ENCODE assay signal across 19 cellular contexts in the genomic region with DNA sequence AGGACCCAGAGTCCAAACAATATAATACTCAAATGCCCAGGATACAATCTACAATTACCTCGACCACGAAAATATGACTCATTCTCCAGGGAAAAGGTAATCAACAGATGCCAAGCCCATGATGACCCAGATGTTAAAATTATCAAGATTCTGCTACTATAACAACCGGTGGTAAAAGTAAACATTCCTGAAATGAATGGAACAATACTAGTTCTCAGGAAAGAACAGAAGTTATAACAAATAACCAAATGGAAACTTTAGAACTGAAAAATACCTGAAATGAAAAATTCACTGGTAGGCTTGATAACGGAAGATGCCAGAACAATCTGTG. TPM values are rescaled to one million over a fixed set of nuclear protein-coding genes. Genes with fewer than 3 reads are reported as not detected.
DNase-seq lines count a peak whose midpoint lies in the region; ATAC-seq lines count a peak whose summit lies in the region.
"Had no signal": no experiment of that assay in that cellular context is flagged by ENCODE, and none has a peak within 500 bp of the region (broad histone marks: within the 10 kb centered on the region; RNA-seq: fewer than 3 reads in every experiment).

No MANE protein-coding gene starts in this region.

- H3K9me3 ChIP-seq in adipocyte (ENCODE audit: control insufficient read depth, low read length) (no peaks in the 10 kb centered on the region), subcutaneous abdominal adipose tissue (ENCODE audit: control insufficient read depth in 5 of 5, low read length in 5 of 5) (no peaks in the 10 kb centered on the region)
- no peaks in the 10 kb centered on the region for H3K9me3 ChIP-seq in CD4-positive, alpha-beta memory T cell (ENCODE audit: control insufficient read depth in 1 of 2, low read length in 2 of 2)
- H3K9me3 ChIP-seq: suprapubic skin had no signal

- intact Hi-C loops in CD4-positive, alpha-beta memory T cell (cut with micrococcal nuclease): no loop called here

- H3K27me3 ChIP-seq in adipocyte (replicated peaks; ENCODE audit: control insufficient read depth, insufficient read depth, low read length): peaks cover 2% of the 10 kb centered on the region
- H3K27me3 ChIP-seq in subcutaneous abdominal adipose tissue (ENCODE audit: control insufficient read depth in 5 of 5, insufficient read depth in 4 of 5, low read length in 5 of 5): no peaks in the 10 kb centered on the region
- no peaks in the 10 kb centered on the region for H3K27me3 ChIP-seq in CD4-positive, alpha-beta memory T cell (ENCODE audit: insufficient read depth, low read length)
- H3K27me3 ChIP-seq: suprapubic skin had no signal

- H3K4me1 ChIP-seq in adipocyte (ENCODE audit: control insufficient read depth, insufficient read depth, low read length): peaks cover 6% of the 10 kb centered on the region
- peaks cover 0 to 19% (median 7%) of the 10 kb centered on the region in 5 donors for H3K4me1 ChIP-seq in subcutaneous abdominal adipose tissue (ENCODE audit: control insufficient read depth in 5 of 5, insufficient read depth in 5 of 5, low read length in 5 of 5)
- no peaks in the 10 kb centered on the region for H3K4me1 ChIP-seq in CD4-positive, alpha-beta memory T cell (ENCODE audit: insufficient read depth, low read length)

- no peaks in the 10 kb centered on the region for H3K4me1 Mint-ChIP-seq in CD4-positive, alpha-beta memory T cell
- H3K4me1 Mint-ChIP-seq: activated naive CD8-positive, alpha-beta T cell treated with anti-CD3 and anti-CD28 coated beads for 36 hours; nephron had no signal

- CTCF ChIA-PET in CD4-positive, alpha-beta memory T cell (lab: Charles Lee; ENCODE audit: partially characterized antibody): no interaction called here

- H3K9me3 Mint-ChIP-seq in CD4-positive, alpha-beta memory T cell: no peaks in the 10 kb centered on the region
- H3K9me3 Mint-ChIP-seq: activated naive CD8-positive, alpha-beta T cell treated with anti-CD3 and anti-CD28 coated beads for 36 hours; nephron had no signal

- H3K9ac ChIP-seq in adipocyte (ENCODE audit: low read length) (no peak overlapping the region), subcutaneous abdominal adipose tissue (ENCODE audit: low read length in 5 of 5) (no peak overlapping the region)

- peaks cover 0 to 2% of the 10 kb centered on the region in 2 donors for H3K27me3 Mint-ChIP-seq in CD4-positive, alpha-beta memory T cell
- H3K27me3 Mint-ChIP-seq: activated naive CD8-positive, alpha-beta T cell treated with anti-CD3 and anti-CD28 coated beads for 36 hours had no signal

- H3K27ac Mint-ChIP-seq in CD4-positive, alpha-beta memory T cell: no peak overlapping the region
- H3K27ac Mint-ChIP-seq: activated naive CD8-positive, alpha-beta T cell treated with anti-CD3 and anti-CD28 coated beads for 36 hours; nephron had no signal

- DNase-seq in DMS 273 (lab: John Stamatoyannopoulos, UW; ENCODE audit: unreplicated experiment): peak; percentile 56
- no peak for DNase-seq in DMS 273 treated with DMSO at 0.1 percent for 48 hours (lab: John Stamatoyannopoulos, UW)
- peak; percentile 30 for DNase-seq in adipocyte (ENCODE audit: low read depth)
- DNase-seq in glomerular endothelial cell (ENCODE audit: extremely low read depth, low read depth, low spot score): peak; percentile 5
- DNase-seq in DMS153 (lab: John Stamatoyannopoulos, UW): no peak
- no peak for DNase-seq in CD4-positive, alpha-beta memory T cell
- DNase-seq: activated CD8-positive, alpha-beta memory T cell treated with anti-CD3 and anti-CD28 coated beads, Interleukin-2, amount 50 U/mL, for 4 hours; activated naive CD8-positive, alpha-beta T cell treated with anti-CD3 and anti-CD28 coated beads for 36 hours; NCI-H1092 treated with DMSO at 0.1 percent for 48 hours; NCI-H524 treated with DMSO at 0.1 percent for 48 hours; SIG-M5 had no signal

- POLR2A ChIA-PET in CD4-positive, alpha-beta memory T cell (lab: Charles Lee; ENCODE audit: partially characterized antibody): no interaction called here

- no peak overlapping the region for H3K4me3 Mint-ChIP-seq in CD4-positive, alpha-beta memory T cell
- H3K4me3 Mint-ChIP-seq: activated naive CD8-positive, alpha-beta T cell treated with anti-CD3 and anti-CD28 coated beads for 36 hours; nephron had no signal

- H3K36me3 ChIP-seq in adipocyte (ENCODE audit: control insufficient read depth, insufficient read depth, low read length, severe bottlenecking) (no peaks in the 10 kb centered on the region), subcutaneous abdominal adipose tissue (ENCODE audit: control insufficient read depth in 5 of 5, insufficient read depth in 5 of 5, low read length in 5 of 5) (no peaks in the 10 kb centered on the region)
- H3K36me3 ChIP-seq in CD4-positive, alpha-beta memory T cell (ENCODE audit: insufficient read depth, low read length): no peaks in the 10 kb centered on the region
- H3K36me3 ChIP-seq: suprapubic skin had no signal

- H3K27ac ChIP-seq in subcutaneous abdominal adipose tissue (ENCODE audit: low read depth, low read length): peak overlapping the region; percentile 7
- H3K27ac ChIP-seq in CD4-positive, alpha-beta memory T cell (ENCODE audit: low read depth, low read length): no peak overlapping the region
- H3K27ac ChIP-seq: 22Rv1, coronary artery, suprapubic skin, VCaP had no signal

- no peak overlapping the region for H3K4me3 ChIP-seq in adipocyte (ENCODE audit: low read length)
- H3K4me3 ChIP-seq in subcutaneous abdominal adipose tissue (ENCODE audit: low read depth in 1 of 5, low read length in 5 of 5): no peak overlapping the region
- H3K4me3 ChIP-seq in CD4-positive, alpha-beta memory T cell (ENCODE audit: low read length in 2 of 2): no peak overlapping the region
- H3K4me3 ChIP-seq: coronary artery, suprapubic skin had no signal

- no peaks in the 10 kb centered on the region for H3K36me3 Mint-ChIP-seq in CD4-positive, alpha-beta memory T cell
- H3K36me3 Mint-ChIP-seq: activated naive CD8-positive, alpha-beta T cell treated with anti-CD3 and anti-CD28 coated beads for 36 hours had no signal

- ATAC-seq in HG03571 (IDR thresholded peaks at IDR 0.05; ENCODE audit: unreplicated experiment): no peak
- ATAC-seq: left lobe of liver had no signal

RNA-seq across cellular contexts. Expression of a gene that starts 34.1 kb away (rescaled TPM):
- 12.0 and 38.0 TPM in 2 replicates for total RNA-seq in glomerular endothelial cell
- 10 to 100 TPM; 49.3 to 52.0 TPM for total RNA-seq in CD4-positive, alpha-beta memory T cell
- polyA plus RNA-seq in CD4-positive, alpha-beta memory T cell: 10 to 100 TPM; 48.0 to 63.5 TPM

RNA-seq across cellular contexts. Expression of a gene that starts 59.5 kb away (rescaled TPM):
- total RNA-seq in glomerular endothelial cell: 45.4 and 51.0 TPM in 2 replicates
- 10 to 100 TPM; 11.8 to 13.7 TPM for total RNA-seq in CD4-positive, alpha-beta memory T cell
- 10 to 100 TPM; 10.8 to 15.2 TPM for polyA plus RNA-seq in CD4-positive, alpha-beta memory T cell

Comparison
In these comparisons a context has a peak if more than half of its experiments do, and no peak if none do; other contexts are left out.
1. DNase-seq: peak in DMS 273 (single experiment), adipocyte (single experiment) and glomerular endothelial cell (single experiment); none in DMS 273 treated with DMSO at 0.1 percent for 48 hours (single experiment), DMS153 (single experiment) and CD4-positive, alpha-beta memory T cell (0 of 5).